Comparison of ENCODE assay signal across 20 cellular contexts in genomic region chr11:7522106-7522505, GRCh38. TPM values are rescaled to one million over a fixed set of nuclear protein-coding genes. Genes with fewer than 3 reads are reported as not detected.
DNase-seq lines count a peak whose midpoint lies in the region; ATAC-seq and TF ChIP-seq lines count a peak whose summit lies in the region.
"Had no signal": no experiment of that assay in that cellular context is flagged by ENCODE, and none has a peak within 500 bp of the region (broad histone marks: within the 10 kb centered on the region; RNA-seq: fewer than 3 reads in every experiment).

No MANE protein-coding gene starts in this region.

- TF ChIP-seq CTCF in OCI-LY7 (conservative IDR thresholded peaks at IDR 0.05; ENCODE audit: low read length) (no peak), thyroid gland (IDR thresholded peaks at IDR 0.05) (no peak), left ventricle myocardium inferior (IDR thresholded peaks at IDR 0.05; ENCODE audit: borderline replicate concordance) (no peak)

- peak overlapping the region; percentile 84 for H3K4me2 ChIP-seq in Karpas-422 (ENCODE audit: low read depth, low read length, poor library complexity, severe bottlenecking)
- peak overlapping the region; percentile 87 for H3K4me2 ChIP-seq in OCI-LY7 (ENCODE audit: low read length)

- H3K36me3 ChIP-seq in Karpas-422 (ENCODE audit: insufficient read depth, low read length) (no peaks in the 10 kb centered on the region), OCI-LY7 (ENCODE audit: insufficient read depth, low read length) (peaks cover 41% of the 10 kb centered on the region; the same call in 1 of the 2 replicates), thyroid gland (no peaks in the 10 kb centered on the region), left ventricle myocardium inferior (no peaks in the 10 kb centered on the region)
- H3K36me3 ChIP-seq: vagina had no signal

- H2AFZ ChIP-seq in Karpas-422 (ENCODE audit: low read length) (no peak overlapping the region), OCI-LY7 (ENCODE audit: low read length) (no peak overlapping the region)

- H4K20me1 ChIP-seq in Karpas-422 (ENCODE audit: insufficient read depth, low read depth, low read length) (peaks cover 5% of the 10 kb centered on the region; the same call in 1 of the 2 replicates), OCI-LY7 (ENCODE audit: insufficient read depth, low read length) (peaks cover 27% of the 10 kb centered on the region; the same call in 1 of the 2 replicates)

- H3K27ac ChIP-seq in Karpas-422 (ENCODE audit: low read length) (peak overlapping the region; percentile 98), OCI-LY7 (ENCODE audit: low read depth, low read length, poor library complexity, severe bottlenecking) (peak overlapping the region; percentile 97), thyroid gland (peak overlapping the region; percentile 86 to 97 (median 94)), left ventricle myocardium inferior (replicated peaks) (no peak overlapping the region)
- H3K27ac ChIP-seq: vagina had no signal

- H3K79me2 ChIP-seq in Karpas-422 (ENCODE audit: low read length) (peaks cover 7% of the 10 kb centered on the region; the same call in 1 of the 2 replicates), OCI-LY7 (ENCODE audit: insufficient read depth, low read depth, low read length) (peaks cover 99% of the 10 kb centered on the region)

- H3K4me1 ChIP-seq in Karpas-422 (ENCODE audit: low read length) (peaks cover 71% of the 10 kb centered on the region), OCI-LY7 (ENCODE audit: insufficient read depth, low read length, poor library complexity, severe bottlenecking) (peaks cover 95% of the 10 kb centered on the region), thyroid gland (peaks cover 54 to 64% of the 10 kb centered on the region in 2 donors), left ventricle myocardium inferior (peaks cover 26% of the 10 kb centered on the region)

- TF ChIP-seq POLR2A in thyroid gland (IDR thresholded peaks at IDR 0.05) = no peak

- no peak for DNase-seq in Karpas-422
- no peak for DNase-seq in OCI-LY7 (ENCODE audit: low spot score)
- DNase-seq in midbrain (lab: John Stamatoyannopoulos, UW) = peak; percentile 40
- no peak for DNase-seq in thyroid gland
- no peak for DNase-seq in stimulated activated naive CD4-positive, alpha-beta T cell (lab: John Stamatoyannopoulos, UW)
- DNase-seq in left ventricle myocardium inferior = no peak
- DNase-seq: activated B cell treated with CpG ODN at 0.5 μM for 24 hours; activated CD4-positive, alpha-beta memory T cell treated with anti-CD3 and anti-CD28 coated beads, Interleukin-2, amount 10 ng/mL, durations not matched to agents 7 days and 5 days; activated effector memory CD4-positive, alpha-beta T cell treated with anti-CD3 and anti-CD28 coated beads, Interleukin-2, amount 50 U/mL, for 16 hours; activated naive CD8-positive, alpha-beta T cell treated with anti-CD3 and anti-CD28 coated beads, Interleukin-2, amount 50 U/mL, for 24 hours; CD4-positive, alpha-beta T cell; effector CD8-positive, alpha-beta T cell; GF-D8; kidney; NK-92 treated with Interleukin-12 subunit alpha and Interleukin-12 subunit beta, amount 100 ng/mL, for 24 hours; stimulated activated CD4-positive, alpha-beta T cell treated with anti-CD3 and anti-CD28 coated beads, Interleukin-12 subunit alpha, Interleukin-12 subunit beta, amount 100 ng/mL, for 4 hours; T1000 had no signal

- no peak for ATAC-seq in HG02588 (IDR thresholded peaks at IDR 0.05; ENCODE audit: unreplicated experiment)
- ATAC-seq: activated naive CD8-positive, alpha-beta T cell treated with anti-CD3 and anti-CD28 coated beads, Interleukin-2, amount 50 U/mL, for 24 hours had no signal

- no peaks in the 10 kb centered on the region; the same call in 1 of the 2 replicates for H3K9me2 ChIP-seq in Karpas-422 (replicated peaks; ENCODE audit: insufficient read depth, low read length)
- no peaks in the 10 kb centered on the region for H3K9me2 ChIP-seq in OCI-LY7 (ENCODE audit: insufficient read depth, low read length)

- POLR2A ChIA-PET in OCI-LY7 (lab: Charles Lee) = interaction anchor here (0.7 to 3.3 kb wide), 8 partner anchors 9 to 589 kb away, joined by 3 to 19 read pairs (median 4); no protein-coding TSS in a partner anchor

- intact Hi-C loops in OCI-LY7 (cut with micrococcal nuclease; ENCODE audit: unreplicated experiment) (no loop called here), thyroid gland (cut with DNase I) (no loop called here), left ventricle myocardium inferior (cut with micrococcal nuclease) (no loop called here)

- H3K9me3 ChIP-seq in Karpas-422 (ENCODE audit: low read length) (no peaks in the 10 kb centered on the region), OCI-LY7 (ENCODE audit: low read length) (no peaks in the 10 kb centered on the region), thyroid gland (no peaks in the 10 kb centered on the region), left ventricle myocardium inferior (replicated peaks) (no peaks in the 10 kb centered on the region)
- H3K9me3 ChIP-seq: vagina had no signal

- H3K4me3 ChIP-seq in Karpas-422 (ENCODE audit: low read length) (peak overlapping the region; percentile 54; the same call in 1 of the 2 replicates), OCI-LY7 (ENCODE audit: low read depth, low read length, poor library complexity, severe bottlenecking) (peak overlapping the region; percentile 55), thyroid gland (replicated peaks in 1 of 3) (no peak overlapping the region), left ventricle myocardium inferior (no peak overlapping the region)
- H3K4me3 ChIP-seq: vagina had no signal

- H3K27me3 ChIP-seq in Karpas-422 (ENCODE audit: low read length) = no peaks in the 10 kb centered on the region
- no peaks in the 10 kb centered on the region for H3K27me3 ChIP-seq in thyroid gland
- H3K27me3 ChIP-seq in left ventricle myocardium inferior (ENCODE audit: low read depth) = no peaks in the 10 kb centered on the region
- H3K27me3 ChIP-seq: vagina had no signal

- H3K9ac ChIP-seq in Karpas-422 (ENCODE audit: low read length) = no peak overlapping the region

- no TSS peak for BruUV-seq in OCI-LY7 (replicated peaks; lab: Mats Ljungman, UMichigan)

- WGBS in thyroid gland, 2 donors = 67 to 72% methylated on average over 4 of the region's 4 CpGs

- CTCF ChIA-PET in OCI-LY7 (lab: Charles Lee; ENCODE audit: unreplicated experiment) = interaction anchor here (1.0 kb wide), 1 partner anchor 9 kb away, joined by 3 read pairs; the partner anchor contains the start of gene PPFIBP2

RNA-seq across cellular contexts. Expression of gene PPFIBP2, which starts 8.3 kb away (rescaled TPM):
- 25.1 and 36.5 TPM in 2 replicates for total RNA-seq in Karpas-422 (2014; rRNA removed; shearing (Covaris generic); ENCODE audit: low replicate concordance)
- total RNA-seq in OCI-LY7 (2014; rRNA removed; shearing (Covaris generic)) = 102 and 129 TPM in 2 replicates
- total RNA-seq in OCI-LY7 (2022) (182 and 196 TPM in 2 replicates), thyroid gland (10 to 100 TPM; 64.3 to 91.9 (median 71.6) TPM), left ventricle myocardium inferior (19.2 TPM)

RNA-seq across cellular contexts. Expression of gene OLFML1, which starts 36.8 kb away (rescaled TPM):
- total RNA-seq in Karpas-422 (2014; rRNA removed; shearing (Covaris generic); ENCODE audit: low replicate concordance) = not detected in 2 replicates
- total RNA-seq in OCI-LY7 (2014; rRNA removed; shearing (Covaris generic)) = not detected in 2 replicates
- total RNA-seq in OCI-LY7 (2022) (not detected in 2 replicates), thyroid gland (10 to 100 TPM in 1 of 4 donors, 1 to 10 TPM in 3; 2.7 to 11.0 (median 5.8) TPM), left ventricle myocardium inferior (7.3 TPM)
- total RNA-seq: activated B cell treated with CpG ODN at 0.5 μM for 24 hours; activated CD4-positive, alpha-beta memory T cell treated with anti-CD3 and anti-CD28 coated beads, Interleukin-2, amount 10 ng/mL, durations not matched to agents 7 days and 5 days; CD4-positive, alpha-beta T cell; renal cortical epithelial cell had no signal

Comparison
In these comparisons a context has a peak if more than half of its experiments do, and no peak if none do; other contexts are left out.
1. H3K4me3 ChIP-seq: peak in Karpas-422 (single experiment) and OCI-LY7 (single experiment); none in thyroid gland (0 of 3) and left ventricle myocardium inferior (single experiment).